Comparison of ENCODE assay signal across 17 cellular contexts in genomic region chr6:168600381-168600780, GRCh38.
"Had no signal": no experiment of that assay in that cellular context is flagged by ENCODE, and none has a peak within 500 bp of the region (broad histone marks: within the 10 kb centered on the region; RNA-seq: fewer than 3 reads in every experiment).

No MANE protein-coding gene starts in this region.

- ATAC-seq: foreskin keratinocyte, gastroesophageal sphincter, heart left ventricle, lower lobe of right lung had no signal

- H3K27ac Mint-ChIP-seq: dendritic cell treated with granulocyte-macrophage colony-stimulating factor and Interleukin-4, amounts not matched to agents 40 ng/mL and 50 ng/mL, for 4 days had no signal

- H3K4me1 ChIP-seq: colonic mucosa, esophagus muscularis mucosa, foreskin keratinocyte, gastroesophageal sphincter, heart left ventricle, left ventricle myocardium inferior, lower lobe of right lung had no signal

- H3K4me3 ChIP-seq: colonic mucosa, esophagus muscularis mucosa, gastroesophageal sphincter, heart left ventricle, hepatocyte, left ventricle myocardium inferior, lower lobe of right lung had no signal

- H3K27me3 ChIP-seq: colonic mucosa, esophagus muscularis mucosa, foreskin keratinocyte, gastroesophageal sphincter had no signal

- H3K36me3 Mint-ChIP-seq: immature natural killer cell had no signal

- H3K9me3 ChIP-seq: colonic mucosa, esophagus muscularis mucosa, heart left ventricle, lower lobe of right lung had no signal

- H3K27me3 Mint-ChIP-seq: dendritic cell treated with granulocyte-macrophage colony-stimulating factor and Interleukin-4, amounts not matched to agents 40 ng/mL and 50 ng/mL, for 4 days had no signal

- H3K9me3 Mint-ChIP-seq: immature natural killer cell had no signal

- H3K27ac ChIP-seq: colonic mucosa, esophagus muscularis mucosa, foreskin keratinocyte, gastroesophageal sphincter, heart left ventricle, hepatocyte, left ventricle myocardium inferior, lower lobe of right lung had no signal

- H3K4me3 Mint-ChIP-seq: dendritic cell treated with granulocyte-macrophage colony-stimulating factor and Interleukin-4, amounts not matched to agents 40 ng/mL and 50 ng/mL, for 4 days; immature natural killer cell had no signal

- DNase-seq: cerebellar nuclear complex; colonic mucosa; cortex of kidney; effector CD8-positive, alpha-beta T cell; foreskin keratinocyte; heart left ventricle; hypothalamus; immature natural killer cell; left cardiac atrium; left ventricle myocardium inferior; lower lobe of right lung; mesenchymal stem cell; midbrain had no signal

- H3K36me3 ChIP-seq: colonic mucosa, left ventricle myocardium inferior, lower lobe of right lung had no signal
